Comparison of ENCODE assay signal across 17 cellular contexts in genomic region chr16:89965447-89966225, GRCh38. TPM values are rescaled to one million over a fixed set of nuclear protein-coding genes. Genes with fewer than 3 reads are reported as not detected.
DNase-seq lines count a peak whose midpoint lies in the region; TF ChIP-seq lines count a peak whose summit lies in the region.
"Had no signal": no experiment of that assay in that cellular context is flagged by ENCODE, and none has a peak within 500 bp of the region (broad histone marks: within the 10 kb centered on the region; RNA-seq: fewer than 3 reads in every experiment).

No MANE protein-coding gene starts in this region.

- H3K36me3 ChIP-seq in BLaER1 (peaks cover 69% of the 10 kb centered on the region), neutrophil (peaks cover 76% of the 10 kb centered on the region)

- DNase-seq in glutamatergic neuron (no peak), NOMO-1 treated with DMSO at 0.1 percent for 48 hours (lab: John Stamatoyannopoulos, UW; ENCODE audit: unreplicated experiment) (no peak), RKO (ENCODE audit: low spot score) (no peak)
- no peak for DNase-seq in activated CD8-positive, alpha-beta memory T cell treated with anti-CD3 and anti-CD28 coated beads for 24 hours
- DNase-seq: BE2C; CD8-positive, alpha-beta T cell; COR-L47; DMS153; DMS79 treated with DMSO at 0.1 percent for 48 hours; EL; GM23248 had no signal

- intact Hi-C loops in dendritic cell treated with granulocyte-macrophage colony-stimulating factor and Interleukin-4, amounts not matched to agents 40 ng/mL and 50 ng/mL, for 4 days (cut with micrococcal nuclease), result no loop called here

- H3K4me1 Mint-ChIP-seq in dendritic cell treated with granulocyte-macrophage colony-stimulating factor and Interleukin-4, amounts not matched to agents 40 ng/mL and 50 ng/mL, for 4 days (ENCODE audit: low read depth), result peaks cover 42% of the 10 kb centered on the region
- H3K4me1 Mint-ChIP-seq in glutamatergic neuron (ENCODE audit: low read depth, unreplicated experiment), result no peaks in the 10 kb centered on the region

- H3K27me3 ChIP-seq in BLaER1 (no peaks in the 10 kb centered on the region), neutrophil (no peaks in the 10 kb centered on the region)
- H3K27me3 ChIP-seq: BE2C had no signal

- peak overlapping the region; percentile 19 for H3K27ac Mint-ChIP-seq in dendritic cell treated with granulocyte-macrophage colony-stimulating factor and Interleukin-4, amounts not matched to agents 40 ng/mL and 50 ng/mL, for 4 days
- H3K27ac Mint-ChIP-seq in glutamatergic neuron (ENCODE audit: unreplicated experiment), result peak overlapping the region; percentile 57
- H3K27ac Mint-ChIP-seq: CD8-positive, alpha-beta T cell had no signal

- no peaks in the 10 kb centered on the region for H3K9me3 Mint-ChIP-seq in dendritic cell treated with granulocyte-macrophage colony-stimulating factor and Interleukin-4, amounts not matched to agents 40 ng/mL and 50 ng/mL, for 4 days
- peaks cover 3% of the 10 kb centered on the region for H3K9me3 Mint-ChIP-seq in glutamatergic neuron (ENCODE audit: unreplicated experiment)
- H3K9me3 Mint-ChIP-seq: CD8-positive, alpha-beta T cell had no signal

- peaks cover 90% of the 10 kb centered on the region for H3K36me3 Mint-ChIP-seq in dendritic cell treated with granulocyte-macrophage colony-stimulating factor and Interleukin-4, amounts not matched to agents 40 ng/mL and 50 ng/mL, for 4 days (ENCODE audit: low read depth)
- H3K36me3 Mint-ChIP-seq in glutamatergic neuron (ENCODE audit: unreplicated experiment), result peaks cover 6% of the 10 kb centered on the region

- TF ChIP-seq CTCF in glutamatergic neuron (IDR thresholded peaks at IDR 0.05; ENCODE audit: partially characterized antibody, unreplicated experiment), result no peak
- no peak for TF ChIP-seq CTCF in neutrophil (IDR thresholded peaks at IDR 0.05)

- no peak overlapping the region for H3K9ac ChIP-seq in BLaER1
- H3K9ac ChIP-seq: GM23248 had no signal

- H3K9me3 ChIP-seq in BLaER1 (no peaks in the 10 kb centered on the region), neutrophil (no peaks in the 10 kb centered on the region)
- H3K9me3 ChIP-seq: A549, BE2C had no signal

- H4K20me1 ChIP-seq in BLaER1, result peaks cover 31% of the 10 kb centered on the region

- peaks cover 30% of the 10 kb centered on the region for H3K4me1 ChIP-seq in BLaER1
- peaks cover 29 to 43% of the 10 kb centered on the region in 2 experiments for H3K4me1 ChIP-seq in neutrophil (ENCODE audit: control insufficient read depth in 1 of 2, insufficient read depth in 1 of 2, low read depth in 1 of 2, low read length in 1 of 2)
- H3K4me1 ChIP-seq: A549, BE2C had no signal

- no peak overlapping the region for H3K4me3 ChIP-seq in BLaER1
- H3K4me3 ChIP-seq in neutrophil (ENCODE audit: low read depth in 1 of 2, low read length in 1 of 2), result no peak overlapping the region
- H3K4me3 ChIP-seq: A549, GM23248 had no signal

- H3K27me3 Mint-ChIP-seq in dendritic cell treated with granulocyte-macrophage colony-stimulating factor and Interleukin-4, amounts not matched to agents 40 ng/mL and 50 ng/mL, for 4 days, result no peaks in the 10 kb centered on the region
- peaks cover 3% of the 10 kb centered on the region for H3K27me3 Mint-ChIP-seq in glutamatergic neuron (ENCODE audit: unreplicated experiment)

- no peak overlapping the region for H3K4me2 ChIP-seq in BLaER1
- H3K4me2 ChIP-seq: A549 had no signal

- no peak overlapping the region for H3K4me3 Mint-ChIP-seq in dendritic cell treated with granulocyte-macrophage colony-stimulating factor and Interleukin-4, amounts not matched to agents 40 ng/mL and 50 ng/mL, for 4 days
- no peak overlapping the region for H3K4me3 Mint-ChIP-seq in glutamatergic neuron (ENCODE audit: unreplicated experiment)
- H3K4me3 Mint-ChIP-seq: CD14-positive monocyte; CD8-positive, alpha-beta T cell had no signal

- H3K27ac ChIP-seq in BLaER1, result 0 out of 2 replicates have a peak overlapping the region, but pooled peaks have one; percentile 9
- peak overlapping the region; percentile 80 for H3K27ac ChIP-seq in neutrophil
- H3K27ac ChIP-seq: A549, GM23248, HL-60 had no signal

RNA-seq across cellular contexts. Expression of gene DEF8, which starts 17.1 kb away (rescaled TPM):
- 96.0 TPM for total RNA-seq in glutamatergic neuron (ENCODE audit: unreplicated experiment)

RNA-seq across cellular contexts. Expression of gene TUBB3, which starts 42.5 kb away (rescaled TPM):
- total RNA-seq in glutamatergic neuron (ENCODE audit: unreplicated experiment), result 3,960 TPM

RNA-seq across cellular contexts. Expression of gene MC1R, which starts 47.0 kb away (rescaled TPM):
- total RNA-seq in glutamatergic neuron (ENCODE audit: unreplicated experiment), result 12.8 TPM

RNA-seq across cellular contexts. Expression of gene DBNDD1, which starts 53.6 kb away (rescaled TPM):
- 77.8 TPM for total RNA-seq in glutamatergic neuron (ENCODE audit: unreplicated experiment)
